In the genomic region with DNA sequence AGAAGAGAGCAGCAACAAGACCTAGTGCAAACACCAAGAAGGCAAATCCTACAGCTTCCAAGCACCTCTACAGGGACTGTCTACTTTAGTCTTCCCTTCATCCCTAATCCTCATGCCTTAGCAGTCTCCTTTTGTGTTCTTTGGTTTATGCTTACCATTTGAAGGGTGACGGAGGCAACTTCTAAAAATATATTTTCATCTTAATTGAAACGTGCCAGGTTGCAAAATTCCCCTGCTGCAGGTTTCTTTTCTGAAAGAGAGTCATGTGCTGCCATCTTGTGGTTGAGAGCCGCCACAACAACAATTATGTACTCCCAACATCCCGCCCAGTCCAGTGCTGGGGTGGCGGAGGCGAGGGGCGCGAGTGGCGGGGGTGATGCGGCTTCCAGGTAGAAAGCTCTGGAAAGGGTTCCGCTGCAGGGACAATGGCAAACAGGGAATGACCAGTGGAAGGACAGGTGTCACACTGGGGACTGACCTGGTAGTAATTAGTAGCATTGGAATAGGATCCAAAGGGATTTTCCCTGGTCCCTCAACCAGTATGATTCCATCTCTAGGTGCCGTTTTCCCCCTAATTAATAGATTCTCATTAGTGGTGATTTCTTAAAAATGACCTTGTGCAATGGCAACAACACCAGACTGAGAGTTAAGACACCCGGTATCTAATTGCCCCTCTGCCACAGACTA, we compare ENCODE assay signal across 8 cellular contexts.
A peak's percentile ranks its signal among the peaks of the same experiment; 100 is the strongest.
DNase-seq lines count a peak whose midpoint lies in the region; ATAC-seq and TF ChIP-seq lines count a peak whose summit lies in the region.

No MANE protein-coding gene starts in this region.

- peaks cover 28% of the 10 kb centered on the region for H3K4me1 Mint-ChIP-seq in stimulated activated naive CD8-positive, alpha-beta T cell treated with anti-CD3 and anti-CD28 coated beads, Interleukin-15, amount 100 ng/mL, for 72 hours

- no peaks in the 10 kb centered on the region for H3K79me2 ChIP-seq in Karpas-422 (ENCODE audit: low read length)

- no peaks in the 10 kb centered on the region for H3K36me3 ChIP-seq in GM06990 (ENCODE audit: control insufficient read depth, insufficient read depth, low read length)
- no peaks in the 10 kb centered on the region for H3K36me3 ChIP-seq in Karpas-422 (ENCODE audit: insufficient read depth, low read length)
- H3K36me3 ChIP-seq in neuronal stem cell (replicated peaks in 1 of 2; ENCODE audit: control insufficient read depth in 2 of 2, insufficient read depth in 2 of 2, low read length in 2 of 2) = no peaks in the 10 kb centered on the region

- DNase-seq in GM06990 (ENCODE audit: extremely low read depth, insufficient read length) (peak; percentile 21), Karpas-422 (peak; percentile 95), RKO (ENCODE audit: low spot score) (peak; percentile 66), fibroblast of the conjunctiva (ENCODE audit: low read depth) (peak; percentile 43), neuronal stem cell (ENCODE audit: low spot score) (peak; percentile 76)
- DNase-seq in activated T-helper 1 cell treated with anti-CD3 and anti-CD28 coated beads, Interleukin-2, amount 50 U/mL, for 16 hours (ENCODE audit: low read depth in 1 of 2, low spot score in 1 of 2) = peak; percentile 39 to 44
- peak; percentile 69 for DNase-seq in stimulated activated naive CD8-positive, alpha-beta T cell treated with anti-CD3 and anti-CD28 coated beads, Interleukin-15, amount 100 ng/mL, for 72 hours

- H3K27me3 Mint-ChIP-seq in stimulated activated naive CD8-positive, alpha-beta T cell treated with anti-CD3 and anti-CD28 coated beads, Interleukin-15, amount 100 ng/mL, for 72 hours = peaks cover 19% of the 10 kb centered on the region

- H2AK5ac ChIP-seq in neuronal stem cell (ENCODE audit: low read depth, low read length) = no peak overlapping the region

- WGBS in neuronal stem cell (ENCODE audit: extremely low coverage in 2 of 2, insufficient read length in 2 of 2, insufficient replicate concordance in 1 of 2), 2 donors = no CpG with 5 or more reads among the region's 13 CpGs

- 0 out of 2 replicates have a peak, but pooled peaks cover 3% of the 10 kb centered on the region for H4K20me1 ChIP-seq in Karpas-422 (ENCODE audit: insufficient read depth, low read depth, low read length)

- H2BK5ac ChIP-seq in neuronal stem cell (ENCODE audit: low read length) = no peak overlapping the region

- no peak overlapping the region for H4K8ac ChIP-seq in neuronal stem cell (ENCODE audit: low read depth, low read length)

- H3K9me2 ChIP-seq in Karpas-422 (replicated peaks; ENCODE audit: insufficient read depth, low read length) = no peaks in the 10 kb centered on the region

- no peak overlapping the region for H3K4ac ChIP-seq in neuronal stem cell (ENCODE audit: low read length)

- H3K23ac ChIP-seq in neuronal stem cell (ENCODE audit: low read depth, low read length, poor library complexity) = no peak overlapping the region

- no peaks in the 10 kb centered on the region for H3K27me3 ChIP-seq in GM06990 (replicated peaks; ENCODE audit: control insufficient read depth, insufficient read depth, low read length)
- peaks cover under 1% of the 10 kb centered on the region; the same call in 1 of the 2 replicates for H3K27me3 ChIP-seq in Karpas-422 (ENCODE audit: low read length)
- H3K27me3 ChIP-seq in neuronal stem cell (ENCODE audit: control insufficient read depth in 3 of 3, insufficient read depth in 3 of 3, low read depth in 1 of 3, low read length in 3 of 3) = no peaks in the 10 kb centered on the region

- H4K91ac ChIP-seq in neuronal stem cell (ENCODE audit: low read depth, low read length, poor library complexity) = no peak overlapping the region

- TF ChIP-seq CTCF in GM06990 (IDR thresholded peaks at IDR 0.05; ENCODE audit: insufficient read depth, low read length, poor library complexity, severe bottlenecking) = peak; percentile 74

- H3K4me3 ChIP-seq in GM06990 (replicated peaks; ENCODE audit: low read depth, low read length) (no peak overlapping the region), Karpas-422 (ENCODE audit: low read length) (peak overlapping the region; percentile 19; the same call in 1 of the 2 replicates), neuronal stem cell (ENCODE audit: low read length in 2 of 2) (no peak overlapping the region)

- H3K4me2 ChIP-seq in Karpas-422 (ENCODE audit: low read depth, low read length, poor library complexity, severe bottlenecking) (peak overlapping the region; percentile 47), neuronal stem cell (ENCODE audit: insufficient read depth, low read length, poor library complexity, severe bottlenecking) (no peak overlapping the region)

- H3K9ac ChIP-seq in Karpas-422 (ENCODE audit: low read length) (peak overlapping the region; percentile 31; the same call in 1 of the 2 replicates), neuronal stem cell (ENCODE audit: low read depth, low read length, poor library complexity) (no peak overlapping the region)

- H3K9me3 ChIP-seq in Karpas-422 (ENCODE audit: low read length) (no peaks in the 10 kb centered on the region), neuronal stem cell (replicated peaks in 1 of 2; ENCODE audit: control insufficient read depth in 2 of 2, insufficient read depth in 1 of 2, low read depth in 1 of 2, low read length in 2 of 2) (peaks cover 0 to 2% of the 10 kb centered on the region in 2 donors)

- ATAC-seq in stimulated activated naive CD8-positive, alpha-beta T cell treated with anti-CD3 and anti-CD28 coated beads, Interleukin-15, amount 100 ng/mL, for 72 hours = peak; percentile 73
- ATAC-seq in GM21737 (IDR thresholded peaks at IDR 0.05; ENCODE audit: unreplicated experiment) = no peak

- H3K4me3 Mint-ChIP-seq in stimulated activated naive CD8-positive, alpha-beta T cell treated with anti-CD3 and anti-CD28 coated beads, Interleukin-15, amount 100 ng/mL, for 72 hours = peak overlapping the region; percentile 66 to 72

- no peaks in the 10 kb centered on the region for H3K79me1 ChIP-seq in neuronal stem cell (ENCODE audit: low read depth, low read length)

- H2BK12ac ChIP-seq in neuronal stem cell (ENCODE audit: low read length) = no peak overlapping the region

- H2AFZ ChIP-seq in Karpas-422 (ENCODE audit: low read length) (peak overlapping the region; percentile 51; the same call in 1 of the 2 replicates), neuronal stem cell (ENCODE audit: low read length) (peak overlapping the region; percentile 77)

- no peak overlapping the region for H2BK15ac ChIP-seq in neuronal stem cell (ENCODE audit: low read length)

- peak overlapping the region; percentile 3 to 90 for H3K27ac Mint-ChIP-seq in stimulated activated naive CD8-positive, alpha-beta T cell treated with anti-CD3 and anti-CD28 coated beads, Interleukin-15, amount 100 ng/mL, for 72 hours

- no peak overlapping the region for H2BK120ac ChIP-seq in neuronal stem cell (ENCODE audit: low read depth, low read length)

- peaks cover 26% of the 10 kb centered on the region for H3K4me1 ChIP-seq in Karpas-422 (ENCODE audit: low read length)
- H3K4me1 ChIP-seq in neuronal stem cell (ENCODE audit: control insufficient read depth in 2 of 2, insufficient read depth in 1 of 2, low read depth in 1 of 2, low read length in 2 of 2) = peaks cover 0 to 2% of the 10 kb centered on the region in 2 donors

- H3K27ac ChIP-seq in Karpas-422 (ENCODE audit: low read length) (no peak overlapping the region), neuronal stem cell (replicated peaks; ENCODE audit: low read length) (no peak overlapping the region)

- H3K9me3 Mint-ChIP-seq in stimulated activated naive CD8-positive, alpha-beta T cell treated with anti-CD3 and anti-CD28 coated beads, Interleukin-15, amount 100 ng/mL, for 72 hours = peaks cover 3 to 6% of the 10 kb centered on the region in 2 donors

- H3K18ac ChIP-seq in neuronal stem cell (ENCODE audit: low read length) = no peak overlapping the region

- no peak overlapping the region for H3K14ac ChIP-seq in neuronal stem cell (ENCODE audit: low read length)

Comparison
In these comparisons a context has a peak if more than half of its experiments do, and no peak if none do; other contexts are left out.
1. DNase-seq: peak in every context shown above with its lines; median percentile 95 in Karpas-422; 76 in neuronal stem cell; 69 in stimulated activated naive CD8-positive, alpha-beta T cell treated with anti-CD3 and anti-CD28 coated beads, Interleukin-15, amount 100 ng/mL, for 72 hours; 66 in RKO; 43 in fibroblast of the conjunctiva; 42 in activated T-helper 1 cell treated with anti-CD3 and anti-CD28 coated beads, Interleukin-2, amount 50 U/mL, for 16 hours; 21 in GM06990.